ENCODE assay signal across 8 cellular contexts in the genomic region with DNA sequence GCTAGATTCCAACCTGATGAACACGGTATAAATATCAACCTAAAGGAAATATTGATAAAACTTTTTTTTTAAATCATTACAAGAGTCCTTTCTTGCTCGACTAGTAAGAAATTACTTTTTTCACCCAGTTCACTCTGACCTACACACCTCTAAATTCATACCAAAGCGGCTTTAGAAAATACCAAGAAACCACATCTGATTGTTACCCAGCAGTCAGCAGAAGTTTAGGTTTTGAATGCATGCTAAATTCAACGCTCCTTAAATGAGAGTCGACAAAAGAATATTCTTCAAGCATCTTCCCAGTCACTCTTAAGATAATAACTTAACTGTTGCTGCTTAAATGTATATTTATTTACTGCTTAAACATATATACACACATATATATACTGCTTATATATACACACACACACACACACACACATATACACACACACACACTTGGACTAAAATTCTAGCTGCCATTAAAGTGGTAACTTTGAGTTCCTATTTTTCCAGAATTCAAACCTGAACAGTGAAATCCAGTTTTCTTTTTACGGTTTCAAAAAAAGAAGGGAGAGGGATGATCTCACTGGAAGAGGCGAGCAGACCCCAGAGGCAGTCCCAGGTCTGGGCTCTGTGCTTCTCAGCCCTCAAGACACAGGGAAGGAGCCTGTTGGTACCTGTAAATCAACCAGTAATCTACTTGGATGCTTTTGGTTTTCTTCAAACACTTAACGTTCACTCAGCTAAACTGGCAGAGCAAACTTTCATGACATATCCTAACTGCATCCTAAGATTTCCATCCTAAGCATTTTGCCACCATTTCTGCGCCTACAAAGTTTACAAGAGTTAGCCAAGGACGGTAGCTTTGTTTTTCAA.
A peak's percentile ranks its signal among the peaks of the same experiment; 100 is the strongest.
DNase-seq lines count a peak whose midpoint lies in the region; ATAC-seq and TF ChIP-seq lines count a peak whose summit lies in the region.

No MANE protein-coding gene starts in this region.

- H3K27ac Mint-ChIP-seq in effector memory CD8-positive, alpha-beta T cell: peak overlapping the region; percentile 91 to 93

- peak overlapping the region; percentile 87 for H3K27ac ChIP-seq in OCI-LY1 (ENCODE audit: low read depth, low read length, poor library complexity, severe bottlenecking)
- peak overlapping the region; percentile 95 for H3K27ac ChIP-seq in neutrophil

- H3K36me3 Mint-ChIP-seq in effector memory CD8-positive, alpha-beta T cell (ENCODE audit: insufficient read depth): peaks cover 4% of the 10 kb centered on the region

- H3K4me2 ChIP-seq in OCI-LY1 (ENCODE audit: low read length): peak overlapping the region; percentile 95

- H3K9me3 ChIP-seq in OCI-LY1 (ENCODE audit: low read length): no peaks in the 10 kb centered on the region
- no peaks in the 10 kb centered on the region for H3K9me3 ChIP-seq in neutrophil

- H3K4me1 ChIP-seq in OCI-LY1 (ENCODE audit: insufficient read depth, low read length, severe bottlenecking) (peaks cover 61% of the 10 kb centered on the region), neutrophil (ENCODE audit: control insufficient read depth in 1 of 2, insufficient read depth in 1 of 2, low read depth in 1 of 2, low read length in 1 of 2) (peaks cover 38 to 63% of the 10 kb centered on the region in 2 experiments)

- peaks cover 15% of the 10 kb centered on the region for H3F3A ChIP-seq in OCI-LY1 (ENCODE audit: insufficient read depth, low read length)

- H3K79me2 ChIP-seq in OCI-LY1 (ENCODE audit: insufficient read depth, low read length): peaks cover 56% of the 10 kb centered on the region

- H4K20me1 ChIP-seq in OCI-LY1 (ENCODE audit: insufficient read depth, low read length): no peaks in the 10 kb centered on the region

- no peak for TF ChIP-seq CTCF in OCI-LY1 (IDR thresholded peaks at IDR 0.05; ENCODE audit: low read length)
- no peak for TF ChIP-seq CTCF in neutrophil (IDR thresholded peaks at IDR 0.05)

- ATAC-seq in effector memory CD8-positive, alpha-beta T cell (replicated peaks): no peak
- ATAC-seq in HG03159 (IDR thresholded peaks at IDR 0.05; ENCODE audit: unreplicated experiment): no peak
- ATAC-seq in GM19463 (IDR thresholded peaks at IDR 0.05; ENCODE audit: unreplicated experiment): no peak

- no peak overlapping the region for H2AFZ ChIP-seq in OCI-LY1 (ENCODE audit: low read length)

- H3K4me1 Mint-ChIP-seq in effector memory CD8-positive, alpha-beta T cell (ENCODE audit: low read depth in 2 of 2): peaks cover 46 to 52% of the 10 kb centered on the region in 2 donors

- no peaks in the 10 kb centered on the region for H3K9me2 ChIP-seq in OCI-LY1 (ENCODE audit: low read depth, low read length)

- no peaks in the 10 kb centered on the region for H3K9me3 Mint-ChIP-seq in effector memory CD8-positive, alpha-beta T cell

- H3K36me3 ChIP-seq in OCI-LY1 (ENCODE audit: insufficient read depth, low read length) (no peaks in the 10 kb centered on the region), neutrophil (no peaks in the 10 kb centered on the region)

- no peaks in the 10 kb centered on the region for H3K27me3 Mint-ChIP-seq in effector memory CD8-positive, alpha-beta T cell

- H3K27me3 ChIP-seq in OCI-LY1 (ENCODE audit: insufficient read depth, low read length): no peaks in the 10 kb centered on the region
- H3K27me3 ChIP-seq in neutrophil: no peaks in the 10 kb centered on the region

- DNase-seq in DMS79 (lab: John Stamatoyannopoulos, UW): peak; percentile 27
- DNase-seq in effector memory CD8-positive, alpha-beta T cell: no peak
- no peak for DNase-seq in globus pallidus (ENCODE audit: low spot score)
- DNase-seq in GM19238 (ENCODE audit: insufficient read length, low spot score): no peak

- peak overlapping the region; percentile 81 for H3K9ac ChIP-seq in OCI-LY1 (ENCODE audit: low read length)

- peak overlapping the region; percentile 83 for H3K4me3 ChIP-seq in OCI-LY1 (ENCODE audit: low read depth, low read length, poor library complexity, severe bottlenecking)
- H3K4me3 ChIP-seq in neutrophil (ENCODE audit: low read depth in 1 of 2, low read length in 1 of 2): peak overlapping the region; percentile 74 to 94

- peak overlapping the region; percentile 84 to 89 for H3K4me3 Mint-ChIP-seq in effector memory CD8-positive, alpha-beta T cell
